In genomic region chr1:11188858-11189451, GRCh38 we compare ENCODE assay signal across 20 cellular contexts. TPM values are rescaled to one million over a fixed set of nuclear protein-coding genes. Genes with fewer than 3 reads are reported as not detected.
DNase-seq lines count a peak whose midpoint lies in the region; ATAC-seq and TF ChIP-seq lines count a peak whose summit lies in the region.
"Had no signal": no experiment of that assay in that cellular context is flagged by ENCODE, and none has a peak within 500 bp of the region (broad histone marks: within the 10 kb centered on the region; RNA-seq: fewer than 3 reads in every experiment).

A gene with protein sequence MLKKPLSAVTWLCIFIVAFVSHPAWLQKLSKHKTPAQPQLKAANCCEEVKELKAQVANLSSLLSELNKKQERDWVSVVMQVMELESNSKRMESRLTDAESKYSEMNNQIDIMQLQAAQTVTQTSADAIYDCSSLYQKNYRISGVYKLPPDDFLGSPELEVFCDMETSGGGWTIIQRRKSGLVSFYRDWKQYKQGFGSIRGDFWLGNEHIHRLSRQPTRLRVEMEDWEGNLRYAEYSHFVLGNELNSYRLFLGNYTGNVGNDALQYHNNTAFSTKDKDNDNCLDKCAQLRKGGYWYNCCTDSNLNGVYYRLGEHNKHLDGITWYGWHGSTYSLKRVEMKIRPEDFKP (plus strand): TSS chr1:11189355. CDS start chr1:11189580, 225 bp downstream.

- H2AFZ ChIP-seq in GM23338 (no peak within 1 kb of the TSS), hepatocyte (no peak within 1 kb of the TSS), parathyroid adenoma (peak within 1 kb of the TSS; percentile 59)

- H3K27me3 ChIP-seq in GM23338 (ENCODE audit: insufficient read depth) (no peaks in the 10 kb centered on the region), breast epithelium (no peaks in the 10 kb centered on the region), hepatocyte (no peaks in the 10 kb centered on the region), parathyroid adenoma (ENCODE audit: control insufficient read depth, insufficient read depth, low read length) (no peaks in the 10 kb centered on the region)
- H3K27me3 ChIP-seq: SJCRH30, testis had no signal

- H3K4me1 ChIP-seq in GM23338 (ENCODE audit: insufficient read depth), result no peaks in the 10 kb centered on the region
- no peaks in the 10 kb centered on the region for H3K4me1 ChIP-seq in breast epithelium
- no peaks in the 10 kb centered on the region for H3K4me1 ChIP-seq in hepatocyte (ENCODE audit: insufficient read depth)
- peaks cover 6% of the 10 kb centered on the region for H3K4me1 ChIP-seq in parathyroid adenoma
- H3K4me1 ChIP-seq: SJCRH30 had no signal

- no peaks in the 10 kb centered on the region for H3K79me2 ChIP-seq in GM23338 (replicated peaks; ENCODE audit: insufficient read depth)
- H3K79me2 ChIP-seq in hepatocyte, result no peaks in the 10 kb centered on the region
- no peaks in the 10 kb centered on the region for H3K79me2 ChIP-seq in parathyroid adenoma

- no peaks in the 10 kb centered on the region for H3K9me2 ChIP-seq in GM23338 (ENCODE audit: insufficient read depth)
- H3K9me2 ChIP-seq in hepatocyte (replicated peaks; ENCODE audit: insufficient read depth), result no peaks in the 10 kb centered on the region

- intact Hi-C loops in breast epithelium (cut with DNase I; ENCODE audit: low total_unique reads), result no loop called here

- no peak within 1 kb of the TSS for H3K9ac ChIP-seq in parathyroid adenoma

- H3K4me1 Mint-ChIP-seq in GM23338 (peaks cover 4% of the 10 kb centered on the region; the same call in 1 of the 3 replicates), osteocyte (ENCODE audit: unreplicated experiment) (no peaks in the 10 kb centered on the region)

- H3K27me3 Mint-ChIP-seq in GM23338 (ENCODE audit: insufficient read depth, low read depth, poor library complexity) (no peaks in the 10 kb centered on the region), osteocyte (ENCODE audit: unreplicated experiment) (no peaks in the 10 kb centered on the region)
- H3K27me3 Mint-ChIP-seq: activated CD4-positive, alpha-beta memory T cell treated with anti-CD3 and anti-CD28 coated beads for 36 hours; activated naive CD8-positive, alpha-beta T cell; CD4-positive, CD25-positive, alpha-beta regulatory T cell; T-helper 17 cell had no signal

- peaks cover 33% of the 10 kb centered on the region for H3K36me3 Mint-ChIP-seq in GM23338 (ENCODE audit: low read depth)
- H3K36me3 Mint-ChIP-seq in osteocyte (ENCODE audit: unreplicated experiment), result peaks cover 18% of the 10 kb centered on the region

- H3K9me3 Mint-ChIP-seq in GM23338 (no peaks in the 10 kb centered on the region), osteocyte (ENCODE audit: unreplicated experiment) (no peaks in the 10 kb centered on the region)
- H3K9me3 Mint-ChIP-seq: activated CD4-positive, alpha-beta memory T cell treated with anti-CD3 and anti-CD28 coated beads for 36 hours had no signal

- TF ChIP-seq POLR2A in breast epithelium (IDR thresholded peaks at IDR 0.05), result no peak

- DNase-seq in GM23338 (ENCODE audit: low spot score) (no peak), breast epithelium (ENCODE audit: low spot score in 2 of 2) (no peak), hepatocyte (ENCODE audit: low spot score) (peak; percentile 9), osteocyte (ENCODE audit: extremely low spot score, unreplicated experiment) (no peak)
- DNase-seq: activated CD4-positive, alpha-beta memory T cell treated with anti-CD3 and anti-CD28 coated beads for 36 hours; CD4-positive, CD25-positive, alpha-beta regulatory T cell; dermis blood vessel endothelial cell; NCI-H1105 treated with DMSO at 0.1 percent for 48 hours; NCI-H2107; SJCRH30; stimulated activated CD4-positive, alpha-beta T cell treated with anti-CD3 and anti-CD28 coated beads, Interleukin-12 subunit alpha, Interleukin-12 subunit beta, amount 100 ng/mL, for 4 hours; T-helper 17 cell; testis had no signal

- H4K20me1 ChIP-seq in GM23338 (replicated peaks; ENCODE audit: insufficient read depth) (peaks cover 7% of the 10 kb centered on the region), hepatocyte (ENCODE audit: insufficient read depth, poor library complexity, severe bottlenecking) (no peaks in the 10 kb centered on the region)

- H3K4me2 ChIP-seq in GM23338, result no peak within 1 kb of the TSS
- no peak within 1 kb of the TSS for H3K4me2 ChIP-seq in hepatocyte
- H3K4me2 ChIP-seq in parathyroid adenoma (ENCODE audit: low read length), result no peak within 1 kb of the TSS

- H3K27ac ChIP-seq in GM23338 (ENCODE audit: low read depth), result no peak within 1 kb of the TSS
- peak within 1 kb of the TSS in 1 of 2 donors; percentile 28 for H3K27ac ChIP-seq in breast epithelium
- peak within 1 kb of the TSS; percentile 64 for H3K27ac ChIP-seq in hepatocyte
- peak within 1 kb of the TSS; percentile 79 for H3K27ac ChIP-seq in parathyroid adenoma
- H3K27ac ChIP-seq: SJCRH30 had no signal

- H3K4me3 Mint-ChIP-seq in GM23338 (no peak within 1 kb of the TSS), osteocyte (ENCODE audit: unreplicated experiment) (no peak within 1 kb of the TSS)
- H3K4me3 Mint-ChIP-seq: activated CD4-positive, alpha-beta memory T cell treated with anti-CD3 and anti-CD28 coated beads for 36 hours; activated naive CD8-positive, alpha-beta T cell; CD4-positive, CD25-positive, alpha-beta regulatory T cell; T-helper 17 cell had no signal

- H3K27ac Mint-ChIP-seq in GM23338 (no peak within 1 kb of the TSS), osteocyte (ENCODE audit: unreplicated experiment) (no peak within 1 kb of the TSS)
- H3K27ac Mint-ChIP-seq: activated CD4-positive, alpha-beta memory T cell treated with anti-CD3 and anti-CD28 coated beads for 36 hours; activated naive CD8-positive, alpha-beta T cell; CD4-positive, CD25-positive, alpha-beta regulatory T cell; T-helper 17 cell had no signal

- H3K36me3 ChIP-seq in GM23338 (ENCODE audit: insufficient read depth) (peaks cover 7% of the 10 kb centered on the region), breast epithelium (no peaks in the 10 kb centered on the region), hepatocyte (replicated peaks; ENCODE audit: insufficient read depth, low read depth) (no peaks in the 10 kb centered on the region), parathyroid adenoma (ENCODE audit: control insufficient read depth, insufficient read depth, low read length) (no peaks in the 10 kb centered on the region)

- H3K4me3 ChIP-seq in GM23338 (no peak within 1 kb of the TSS), breast epithelium (peak within 1 kb of the TSS in 1 of 3 donors; percentile 5), hepatocyte (no peak within 1 kb of the TSS), parathyroid adenoma (ENCODE audit: low read depth, low read length) (no peak within 1 kb of the TSS)
- H3K4me3 ChIP-seq: GM12878, SJCRH30, testis had no signal

- H3F3A ChIP-seq in GM23338 (replicated peaks; ENCODE audit: low read depth), result no peaks in the 10 kb centered on the region

- TF ChIP-seq CTCF in GM23338 (conservative IDR thresholded peaks at IDR 0.05; ENCODE audit: low read depth in 2 of 2), result no peak
- TF ChIP-seq CTCF in breast epithelium (IDR thresholded peaks at IDR 0.05), result no peak
- no peak for TF ChIP-seq CTCF in hepatocyte (IDR thresholded peaks at IDR 0.05; ENCODE audit: poor library complexity)
- no peak for TF ChIP-seq CTCF in parathyroid adenoma (IDR thresholded peaks at IDR 0.05)
- no peak for TF ChIP-seq CTCF in osteocyte (IDR thresholded peaks at IDR 0.05)

- ATAC-seq in GM23338 (peak; percentile 44), HG03521 (IDR thresholded peaks at IDR 0.05; ENCODE audit: unreplicated experiment) (no peak), GM21390 (IDR thresholded peaks at IDR 0.05; ENCODE audit: unreplicated experiment) (no peak), GM21576 (IDR thresholded peaks at IDR 0.05; ENCODE audit: unreplicated experiment) (no peak)
- ATAC-seq: GM12878, T-helper 17 cell had no signal

- 90% methylated on average over 8 of the region's 8 CpGs for WGBS in hepatocyte (ENCODE audit: low lambda C conversion rate, missing lambda C conversion rate)

- H3K9me3 ChIP-seq in breast epithelium (no peaks in the 10 kb centered on the region), hepatocyte (ENCODE audit: low read depth) (no peaks in the 10 kb centered on the region), parathyroid adenoma (ENCODE audit: control insufficient read depth, low read length) (no peaks in the 10 kb centered on the region)
- H3K9me3 ChIP-seq: SJCRH30, testis had no signal

TF ChIP-seq in GM23338, 12 proteins besides CTCF, POLR2A, EP300 and RAD21 (continues in another document):
- TF ChIP-seq, protein P1, sequence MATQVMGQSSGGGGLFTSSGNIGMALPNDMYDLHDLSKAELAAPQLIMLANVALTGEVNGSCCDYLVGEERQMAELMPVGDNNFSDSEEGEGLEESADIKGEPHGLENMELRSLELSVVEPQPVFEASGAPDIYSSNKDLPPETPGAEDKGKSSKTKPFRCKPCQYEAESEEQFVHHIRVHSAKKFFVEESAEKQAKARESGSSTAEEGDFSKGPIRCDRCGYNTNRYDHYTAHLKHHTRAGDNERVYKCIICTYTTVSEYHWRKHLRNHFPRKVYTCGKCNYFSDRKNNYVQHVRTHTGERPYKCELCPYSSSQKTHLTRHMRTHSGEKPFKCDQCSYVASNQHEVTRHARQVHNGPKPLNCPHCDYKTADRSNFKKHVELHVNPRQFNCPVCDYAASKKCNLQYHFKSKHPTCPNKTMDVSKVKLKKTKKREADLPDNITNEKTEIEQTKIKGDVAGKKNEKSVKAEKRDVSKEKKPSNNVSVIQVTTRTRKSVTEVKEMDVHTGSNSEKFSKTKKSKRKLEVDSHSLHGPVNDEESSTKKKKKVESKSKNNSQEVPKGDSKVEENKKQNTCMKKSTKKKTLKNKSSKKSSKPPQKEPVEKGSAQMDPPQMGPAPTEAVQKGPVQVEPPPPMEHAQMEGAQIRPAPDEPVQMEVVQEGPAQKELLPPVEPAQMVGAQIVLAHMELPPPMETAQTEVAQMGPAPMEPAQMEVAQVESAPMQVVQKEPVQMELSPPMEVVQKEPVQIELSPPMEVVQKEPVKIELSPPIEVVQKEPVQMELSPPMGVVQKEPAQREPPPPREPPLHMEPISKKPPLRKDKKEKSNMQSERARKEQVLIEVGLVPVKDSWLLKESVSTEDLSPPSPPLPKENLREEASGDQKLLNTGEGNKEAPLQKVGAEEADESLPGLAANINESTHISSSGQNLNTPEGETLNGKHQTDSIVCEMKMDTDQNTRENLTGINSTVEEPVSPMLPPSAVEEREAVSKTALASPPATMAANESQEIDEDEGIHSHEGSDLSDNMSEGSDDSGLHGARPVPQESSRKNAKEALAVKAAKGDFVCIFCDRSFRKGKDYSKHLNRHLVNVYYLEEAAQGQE (IDR thresholded peaks at IDR 0.05; ENCODE audit: unreplicated experiment), result no peak
- TF ChIP-seq EZH2phosphoT487 (IDR thresholded peaks at IDR 0.05; ENCODE audit: unreplicated experiment) (no peak), CREB1 (CRISPR knock-in tag; IDR thresholded peaks at IDR 0.05; ENCODE audit: low read depth) (no peak), NANOG (IDR thresholded peaks at IDR 0.05; ENCODE audit: borderline replicate concordance) (no peak), POLR2AphosphoS5 (IDR thresholded peaks at IDR 0.05; ENCODE audit: low read depth) (no peak)

RNA-seq across cellular contexts. Expression of the gene that starts here (rescaled TPM):
- not detected in 2 replicates for total RNA-seq in GM23338 (2014; rRNA removed; shearing (Covaris generic))
- polyA plus RNA-seq in GM23338 (2016; fragmentation: Nextera tagmentation; extraction: Ambion mirVana), result 0.13 TPM in 1 of 2 replicates, not detected in the other
- 10 to 100 TPM in 2 of 3 donors, 1 to 10 TPM in 1; 6.6 to 30.3 (median 20.0) TPM for total RNA-seq in breast epithelium
- total RNA-seq in hepatocyte, result 19.7 and 25.6 TPM in 2 replicates
- 37.2 and 50.5 TPM in 2 replicates for polyA plus RNA-seq in hepatocyte
- total RNA-seq in osteocyte, result not detected in 2 replicates
- total RNA-seq: activated CD4-positive, alpha-beta memory T cell treated with anti-CD3 and anti-CD28 coated beads for 36 hours; CD4-positive, CD25-positive, alpha-beta regulatory T cell; dermis blood vessel endothelial cell; epithelial cell of proximal tubule; GM12878; SJCRH30; T-helper 17 cell; testis had no signal
- polyA plus RNA-seq: CD4-positive, CD25-positive, alpha-beta regulatory T cell had no signal

Comparison
In these comparisons a context has a peak if more than half of its experiments do, and no peak if none do; other contexts are left out.
1. RNA of the gene that starts here (polyA plus RNA-seq): 37.2 to 50.5 TPM in hepatocyte; 0.13 TPM in GM23338; every median in the first group is over 10 times any median in the second.
2. Peak in ATAC-seq in GM23338; RNA of the gene not detected or under 1 TPM.